In genomic region chr7:133076142-133076541, GRCh38 we compare ENCODE assay signal across 32 cellular contexts.
"Had no signal": no experiment of that assay in that cellular context is flagged by ENCODE, and none has a peak within 500 bp of the region (broad histone marks: within the 10 kb centered on the region; RNA-seq: fewer than 3 reads in every experiment).

No MANE protein-coding gene starts in this region.

- H3K27me3 ChIP-seq: adrenal gland, body of pancreas, esophagus squamous epithelium, gastroesophageal sphincter had no signal

- H3K27ac ChIP-seq: adrenal gland, body of pancreas, epithelial cell of prostate, esophagus squamous epithelium, gastroesophageal sphincter had no signal

- FAIRE-seq: colon, endometrium, endothelial cell of umbilical vein had no signal

- H3K9me3 ChIP-seq: adrenal gland, body of pancreas, esophagus squamous epithelium, gastroesophageal sphincter had no signal

- H3K9me3 Mint-ChIP-seq: activated CD4-positive, alpha-beta memory T cell treated with anti-CD3 and anti-CD28 coated beads for 36 hours; activated CD4-positive, alpha-beta T cell treated with anti-CD3 and anti-CD28 coated beads, Interleukin-2, amount 10 ng/mL, durations not matched to agents 24 days and 14 days; activated naive CD4-positive, alpha-beta T cell treated with anti-CD3 and anti-CD28 coated beads for 36 hours; activated naive CD4-positive, alpha-beta T cell treated with anti-CD3 and anti-CD28 coated beads, Interleukin-2, amount 50 U/mL, for 24 hours; activated naive CD8-positive, alpha-beta T cell treated with anti-CD3 and anti-CD28 coated beads for 36 hours; activated naive CD8-positive, alpha-beta T cell treated with anti-CD3 and anti-CD28 coated beads, Interleukin-2, amount 50 U/mL, for 24 hours; activated T-helper 1 cell treated with anti-CD3 and anti-CD28 coated beads, Interleukin-12 subunit alpha, Interleukin-12 subunit beta, Interleukin-2, Interleukin-4 antibody, amounts not matched to agents 30 ng/mL and 10 ng/mL and 1 ng/mL, durations not matched to agents 14 hours and 24 hours and 36 hours; activated T-helper 2 cell treated with anti-CD3 and anti-CD28 coated beads, Interferon-gamma antibody, Interleukin-2, Interleukin-4, amounts not matched to agents 10 μg/mL and 5 μg/mL and 100 μg/mL, durations not matched to agents 14 hours and 24 hours and 36 hours had no signal

- DNase-seq: activated CD4-positive, alpha-beta memory T cell treated with anti-CD3 and anti-CD28 coated beads for 36 hours; activated CD4-positive, alpha-beta T cell treated with anti-CD3 and anti-CD28 coated beads for 36 hours; activated CD4-positive, alpha-beta T cell treated with anti-CD3 and anti-CD28 coated beads, Interleukin-2, amount 10 ng/mL, durations not matched to agents 24 days and 14 days; activated CD4-positive, CD25-positive, alpha-beta regulatory T cell; activated CD4-positive, CD25-positive, alpha-beta regulatory T cell treated with anti-CD3 and anti-CD28 coated beads, Interleukin-2, amount 50 U/mL, for 72 hours; activated CD8-positive, alpha-beta memory T cell treated with anti-CD3 and anti-CD28 coated beads, Interleukin-2, amount 10 ng/mL, durations not matched to agents 7 days and 5 days; activated CD8-positive, alpha-beta memory T cell treated with anti-CD3 and anti-CD28 coated beads, Interleukin-2, amount 50 U/mL, for 4 hours; activated CD8-positive, alpha-beta T cell treated with anti-CD3 and anti-CD28 coated beads, Interleukin-2, amount 10 ng/mL, durations not matched to agents 7 days and 5 days; activated effector memory CD4-positive, alpha-beta T cell treated with anti-CD3 and anti-CD28 coated beads, Interleukin-2, amount 50 U/mL, for 16 hours; activated naive CD4-positive, alpha-beta T cell treated with anti-CD3 and anti-CD28 coated beads for 36 hours; activated naive CD8-positive, alpha-beta T cell treated with anti-CD3 and anti-CD28 coated beads for 36 hours; activated naive CD8-positive, alpha-beta T cell treated with anti-CD3 and anti-CD28 coated beads, Interleukin-2, amount 50 U/mL, for 24 hours; activated T-cell treated with anti-CD3 and anti-CD28 coated beads, Interleukin-2, amount 50 U/mL, for 1 hour; activated T-cell treated with anti-CD3 and anti-CD28 coated beads, Interleukin-2, amount 50 U/mL, for 48 hours; adrenal gland; amygdala; aorta; body of pancreas; caudate nucleus; cortex of kidney; effector CD8-positive, alpha-beta T cell; esophagus squamous epithelium; foreskin melanocyte; T-helper 2 cell had no signal

- H3K4me3 Mint-ChIP-seq: activated CD4-positive, alpha-beta memory T cell treated with anti-CD3 and anti-CD28 coated beads for 36 hours; activated CD4-positive, alpha-beta T cell treated with anti-CD3 and anti-CD28 coated beads for 36 hours; activated CD4-positive, alpha-beta T cell treated with anti-CD3 and anti-CD28 coated beads, Interleukin-2, amount 10 ng/mL, durations not matched to agents 24 days and 14 days; activated CD8-positive, alpha-beta memory T cell treated with anti-CD3 and anti-CD28 coated beads, Interleukin-2, amount 10 ng/mL, durations not matched to agents 7 days and 5 days; activated CD8-positive, alpha-beta T cell treated with anti-CD3 and anti-CD28 coated beads, Interleukin-2, amount 10 ng/mL, durations not matched to agents 7 days and 5 days; activated naive CD4-positive, alpha-beta T cell treated with anti-CD3 and anti-CD28 coated beads for 36 hours; activated naive CD4-positive, alpha-beta T cell treated with anti-CD3 and anti-CD28 coated beads, Interleukin-2, amount 50 U/mL, for 24 hours; activated naive CD8-positive, alpha-beta T cell treated with anti-CD3 and anti-CD28 coated beads for 36 hours; activated naive CD8-positive, alpha-beta T cell treated with anti-CD3 and anti-CD28 coated beads, Interleukin-2, amount 50 U/mL, for 24 hours; activated T-helper 1 cell treated with anti-CD3 and anti-CD28 coated beads, Interleukin-12 subunit alpha, Interleukin-12 subunit beta, Interleukin-2, Interleukin-4 antibody, amounts not matched to agents 30 ng/mL and 10 ng/mL and 1 ng/mL, durations not matched to agents 14 hours and 24 hours and 36 hours had no signal

- ATAC-seq: activated CD4-positive, alpha-beta T cell treated with anti-CD3 and anti-CD28 coated beads for 36 hours; activated CD8-positive, alpha-beta memory T cell treated with anti-CD3 and anti-CD28 coated beads, Interleukin-2, amount 10 ng/mL, durations not matched to agents 7 days and 5 days; activated CD8-positive, alpha-beta T cell treated with anti-CD3 and anti-CD28 coated beads, Interleukin-2, amount 10 ng/mL, durations not matched to agents 7 days and 5 days; activated naive CD8-positive, alpha-beta T cell treated with anti-CD3 and anti-CD28 coated beads, Interleukin-2, amount 50 U/mL, for 24 hours; body of pancreas; gastroesophageal sphincter had no signal

- H3K36me3 ChIP-seq: adrenal gland, esophagus squamous epithelium, gastroesophageal sphincter had no signal

- H3K4me3 ChIP-seq: adrenal gland, body of pancreas, esophagus squamous epithelium, gastroesophageal sphincter had no signal

- H3K27me3 Mint-ChIP-seq: activated CD4-positive, alpha-beta memory T cell treated with anti-CD3 and anti-CD28 coated beads for 36 hours; activated CD4-positive, alpha-beta T cell treated with anti-CD3 and anti-CD28 coated beads for 36 hours; activated CD4-positive, alpha-beta T cell treated with anti-CD3 and anti-CD28 coated beads, Interleukin-2, amount 10 ng/mL, durations not matched to agents 24 days and 14 days; activated CD8-positive, alpha-beta memory T cell treated with anti-CD3 and anti-CD28 coated beads, Interleukin-2, amount 10 ng/mL, durations not matched to agents 7 days and 5 days; activated naive CD4-positive, alpha-beta T cell treated with anti-CD3 and anti-CD28 coated beads, Interleukin-2, amount 50 U/mL, for 24 hours; activated naive CD8-positive, alpha-beta T cell treated with anti-CD3 and anti-CD28 coated beads for 36 hours; activated naive CD8-positive, alpha-beta T cell treated with anti-CD3 and anti-CD28 coated beads, Interleukin-2, amount 50 U/mL, for 24 hours had no signal

- H3K27ac Mint-ChIP-seq: activated CD4-positive, alpha-beta memory T cell treated with anti-CD3 and anti-CD28 coated beads for 36 hours; activated CD4-positive, alpha-beta T cell treated with anti-CD3 and anti-CD28 coated beads for 36 hours; activated CD4-positive, alpha-beta T cell treated with anti-CD3 and anti-CD28 coated beads, Interleukin-2, amount 10 ng/mL, durations not matched to agents 24 days and 14 days; activated CD8-positive, alpha-beta memory T cell treated with anti-CD3 and anti-CD28 coated beads, Interleukin-2, amount 10 ng/mL, durations not matched to agents 7 days and 5 days; activated CD8-positive, alpha-beta T cell treated with anti-CD3 and anti-CD28 coated beads, Interleukin-2, amount 10 ng/mL, durations not matched to agents 7 days and 5 days; activated naive CD4-positive, alpha-beta T cell treated with anti-CD3 and anti-CD28 coated beads for 36 hours; activated naive CD4-positive, alpha-beta T cell treated with anti-CD3 and anti-CD28 coated beads, Interleukin-2, amount 50 U/mL, for 24 hours; activated naive CD8-positive, alpha-beta T cell treated with anti-CD3 and anti-CD28 coated beads for 36 hours; activated naive CD8-positive, alpha-beta T cell treated with anti-CD3 and anti-CD28 coated beads, Interleukin-2, amount 50 U/mL, for 24 hours; activated T-helper 1 cell treated with anti-CD3 and anti-CD28 coated beads, Interleukin-12 subunit alpha, Interleukin-12 subunit beta, Interleukin-2, Interleukin-4 antibody, amounts not matched to agents 30 ng/mL and 10 ng/mL and 1 ng/mL, durations not matched to agents 14 hours and 24 hours and 36 hours; activated T-helper 2 cell treated with anti-CD3 and anti-CD28 coated beads, Interferon-gamma antibody, Interleukin-2, Interleukin-4, amounts not matched to agents 10 μg/mL and 5 μg/mL and 100 μg/mL, durations not matched to agents 14 hours and 24 hours and 36 hours had no signal
